In the genomic region with DNA sequence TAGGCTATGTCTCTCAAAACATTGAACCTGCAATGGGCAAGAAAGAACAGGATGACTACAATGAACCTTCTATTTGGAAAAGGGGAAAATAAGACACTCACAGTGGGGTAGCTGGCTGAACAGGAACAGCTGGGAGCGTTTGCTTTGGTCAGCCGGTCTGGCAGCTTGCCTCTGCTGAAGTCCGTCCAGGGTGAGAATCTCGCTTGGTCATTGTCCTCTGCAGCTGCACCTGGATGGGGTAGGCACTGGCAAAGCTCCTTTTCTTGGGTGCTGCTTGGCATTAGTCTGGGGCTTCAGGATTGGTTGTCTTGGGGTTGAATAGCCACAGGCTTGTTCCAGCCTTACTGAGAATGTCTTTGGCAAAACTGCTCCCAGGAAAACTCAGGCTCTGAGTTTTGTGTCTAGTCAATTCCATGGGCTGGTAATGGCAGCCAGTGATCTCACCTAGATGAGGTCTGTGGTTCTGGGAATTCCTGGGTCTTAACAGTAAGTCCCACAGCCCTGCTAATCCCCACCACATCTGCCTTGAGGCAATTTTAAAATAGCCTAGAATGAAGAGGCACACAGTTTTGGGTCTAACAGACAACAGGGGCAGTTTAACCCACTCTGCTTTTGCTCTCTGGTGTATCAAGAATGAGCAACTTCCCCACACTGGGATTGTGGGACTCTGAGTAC, we compare ENCODE assay signal across 21 cellular contexts. TPM values are rescaled to one million over a fixed set of nuclear protein-coding genes. Genes with fewer than 3 reads are reported as not detected.
DNase-seq lines count a peak whose midpoint lies in the region; ATAC-seq, FAIRE-seq and TF ChIP-seq lines count a peak whose summit lies in the region.
"Had no signal": no experiment of that assay in that cellular context is flagged by ENCODE, and none has a peak within 500 bp of the region (broad histone marks: within the 10 kb centered on the region; RNA-seq: fewer than 3 reads in every experiment).

No MANE protein-coding gene starts in this region.

- no peak overlapping the region for H3K14ac ChIP-seq in neuronal stem cell (ENCODE audit: low read length)

- H3K27ac ChIP-seq in liver (ENCODE audit: low read depth in 1 of 2, low read length in 2 of 2) (no peak overlapping the region), HepG2 (ENCODE audit: extremely low read length, insufficient read depth, low read length) (no peak overlapping the region), WERI-Rb-1 (peak overlapping the region; percentile 1; the same call in 1 of the 2 replicates), neuronal stem cell (replicated peaks; ENCODE audit: low read length) (no peak overlapping the region), Karpas-422 (ENCODE audit: low read length) (no peak overlapping the region)
- H3K27ac ChIP-seq: colonic mucosa, neural progenitor cell, SK-N-MC, uterus had no signal

- ATAC-seq in HepG2: no peak
- ATAC-seq in left lobe of liver: peak; percentile 97
- ATAC-seq in HG03196 (IDR thresholded peaks at IDR 0.05; ENCODE audit: unreplicated experiment): no peak
- ATAC-seq: activated CD4-positive, CD25-positive, alpha-beta regulatory T cell treated with anti-CD3 and anti-CD28 coated beads, Interleukin-2, amount 50 U/mL, for 24 hours; activated CD8-positive, alpha-beta T cell treated with anti-CD3 and anti-CD28 coated beads, Interleukin-2, amount 10 ng/mL, durations not matched to agents 7 days and 5 days; activated T-cell treated with anti-CD3 and anti-CD28 coated beads, Interleukin-2, amount 50 U/mL, for 4 hours had no signal

- H3K9ac ChIP-seq in liver (ENCODE audit: low read depth in 1 of 2, low read length in 2 of 2): no peak overlapping the region
- no peak overlapping the region for H3K9ac ChIP-seq in HepG2 (ENCODE audit: insufficient read depth, low read depth, low read length)
- no peak overlapping the region for H3K9ac ChIP-seq in neuronal stem cell (ENCODE audit: low read depth, low read length, poor library complexity)
- H3K9ac ChIP-seq in Karpas-422 (ENCODE audit: low read length): no peak overlapping the region
- H3K9ac ChIP-seq: neural progenitor cell had no signal

- H3K4me2 ChIP-seq in HepG2 (ENCODE audit: low read depth, low read length): no peak overlapping the region
- H3K4me2 ChIP-seq in neuronal stem cell (ENCODE audit: insufficient read depth, low read length, poor library complexity, severe bottlenecking): no peak overlapping the region
- H3K4me2 ChIP-seq in Karpas-422 (ENCODE audit: low read depth, low read length, poor library complexity, severe bottlenecking): no peak overlapping the region
- H3K4me2 ChIP-seq: neural progenitor cell had no signal

- no peak overlapping the region for H2BK12ac ChIP-seq in neuronal stem cell (ENCODE audit: low read length)

- H3K36me3 ChIP-seq in liver (ENCODE audit: control insufficient read depth in 4 of 4, insufficient read depth in 3 of 4, low read depth in 1 of 4, low read length in 3 of 4) (no peaks in the 10 kb centered on the region), HepG2 (replicated peaks in 1 of 2; ENCODE audit: control insufficient read depth in 1 of 2, insufficient read depth in 2 of 2, low read length in 2 of 2) (peaks cover 2 to 12% of the 10 kb centered on the region in 2 experiments; a peak in 2 of 5 replicates), WERI-Rb-1 (peaks cover 40% of the 10 kb centered on the region), neuronal stem cell (replicated peaks in 1 of 2; ENCODE audit: control insufficient read depth in 2 of 2, insufficient read depth in 2 of 2, low read length in 2 of 2) (no peaks in the 10 kb centered on the region), Karpas-422 (ENCODE audit: insufficient read depth, low read length) (no peaks in the 10 kb centered on the region)
- H3K36me3 ChIP-seq: colonic mucosa, neural progenitor cell, uterus had no signal

- H4K8ac ChIP-seq in neuronal stem cell (ENCODE audit: low read depth, low read length): no peak overlapping the region

- H3K9me2 ChIP-seq in Karpas-422 (replicated peaks; ENCODE audit: insufficient read depth, low read length): no peaks in the 10 kb centered on the region

- in situ Hi-C loops in HepG2 (cut with HindIII; ENCODE audit: extremely low pct_ligation_motif_present, low pct_unique_long_range_greater_than_20kb): no loop called here

- peaks cover 56% of the 10 kb centered on the region for H3K79me2 ChIP-seq in HepG2 (ENCODE audit: insufficient read depth, low read length)
- no peaks in the 10 kb centered on the region for H3K79me2 ChIP-seq in Karpas-422 (ENCODE audit: low read length)

- H2BK15ac ChIP-seq in neuronal stem cell (ENCODE audit: low read length): no peak overlapping the region

- intact Hi-C loops in HepG2 (cut with micrococcal nuclease; ENCODE audit: unreplicated experiment): no loop called here

- CTCF ChIA-PET in HepG2 (lab: Yijun Ruan, JAX; ENCODE audit: low intra/inter-chr PET ratio, low total read pairs): no interaction called here

- H3K18ac ChIP-seq in neuronal stem cell (ENCODE audit: low read length): no peak overlapping the region

- H3K4me1 ChIP-seq in liver (ENCODE audit: control insufficient read depth in 4 of 4, insufficient read depth in 4 of 4, low read length in 3 of 4) (peaks cover 0 to 7% (median 6%) of the 10 kb centered on the region in 4 donors), HepG2 (ENCODE audit: insufficient read depth, low read length) (peaks cover 46% of the 10 kb centered on the region), neuronal stem cell (ENCODE audit: control insufficient read depth in 2 of 2, insufficient read depth in 1 of 2, low read depth in 1 of 2, low read length in 2 of 2) (peaks cover 0 to 8% of the 10 kb centered on the region in 2 donors), Karpas-422 (ENCODE audit: low read length) (no peaks in the 10 kb centered on the region)
- H3K4me1 ChIP-seq: colonic mucosa, uterus had no signal

- no peak for TF ChIP-seq EP300 in HepG2 (IDR thresholded peaks at IDR 0.05; ENCODE audit: low read depth in 2 of 2, low read length in 2 of 2)
- no peak for TF ChIP-seq EP300 in HepG2 (CRISPR knock-in tag; IDR thresholded peaks at IDR 0.05; ENCODE audit: borderline replicate concordance)

- no peak for DNase-seq in HepG2 (ENCODE audit: low spot score)
- DNase-seq in WERI-Rb-1: peak; percentile 30
- peak; percentile 79 for DNase-seq in left lobe of liver (ENCODE audit: low spot score)
- no peak for DNase-seq in neuronal stem cell (ENCODE audit: low spot score)
- no peak for DNase-seq in Karpas-422
- no peak for DNase-seq in RKO (ENCODE audit: low spot score)
- DNase-seq: activated CD8-positive, alpha-beta T cell treated with anti-CD3 and anti-CD28 coated beads, Interleukin-2, amount 10 ng/mL, durations not matched to agents 7 days and 5 days; activated naive CD4-positive, alpha-beta T cell treated with anti-CD3 and anti-CD28 coated beads, Interleukin-2, amount 10 ng/mL, durations not matched to agents 7 days and 5 days; activated T-cell treated with anti-CD3 and anti-CD28 coated beads, Interleukin-2, amount 50 U/mL, for 4 hours; aorta; colonic mucosa; midbrain; NCI-H526 treated with DMSO at 0.1 percent for 48 hours; T-helper 9 cell; uterus had no signal

- POLR2A ChIA-PET in HepG2 (lab: Yijun Ruan, JAX): no interaction called here

- H2BK120ac ChIP-seq in neuronal stem cell (ENCODE audit: low read depth, low read length): no peak overlapping the region

- peaks cover 17% of the 10 kb centered on the region for H4K20me1 ChIP-seq in HepG2 (ENCODE audit: insufficient read depth, low read length)
- H4K20me1 ChIP-seq in Karpas-422 (ENCODE audit: insufficient read depth, low read depth, low read length): peaks cover 25% of the 10 kb centered on the region

- H3K27me3 ChIP-seq in liver (ENCODE audit: control insufficient read depth in 4 of 4, insufficient read depth in 4 of 4, low read length in 3 of 4) (no peaks in the 10 kb centered on the region), HepG2 (ENCODE audit: control insufficient read depth in 1 of 2, insufficient read depth in 2 of 2, low read length in 2 of 2) (no peaks in the 10 kb centered on the region), WERI-Rb-1 (ENCODE audit: insufficient read depth, low read depth, severe bottlenecking) (no peaks in the 10 kb centered on the region), neuronal stem cell (ENCODE audit: control insufficient read depth in 3 of 3, insufficient read depth in 3 of 3, low read depth in 1 of 3, low read length in 3 of 3) (no peaks in the 10 kb centered on the region), Karpas-422 (ENCODE audit: low read length) (no peaks in the 10 kb centered on the region)
- H3K27me3 ChIP-seq: colonic mucosa, neural progenitor cell, uterus had no signal

- H4K91ac ChIP-seq in neuronal stem cell (ENCODE audit: low read depth, low read length, poor library complexity): no peak overlapping the region

- no peak for TF ChIP-seq CTCF in liver (IDR thresholded peaks at IDR 0.05; ENCODE audit: low read depth, low read length, missing input control)
- no peak for TF ChIP-seq CTCF in HepG2 (CRISPR knock-in tag; IDR thresholded peaks at IDR 0.05)
- TF ChIP-seq CTCF in WERI-Rb-1 (IDR thresholded peaks at IDR 0.05; ENCODE audit: low read depth, low read length): no peak

- H2AFZ ChIP-seq in HepG2 (ENCODE audit: low read length): no peak overlapping the region
- H2AFZ ChIP-seq in neuronal stem cell (ENCODE audit: low read length): no peak overlapping the region
- no peak overlapping the region for H2AFZ ChIP-seq in Karpas-422 (ENCODE audit: low read length)
- H2AFZ ChIP-seq: neural progenitor cell had no signal

- peak in 1 of 2 donors; percentile 33 for TF ChIP-seq RAD21 in liver (IDR thresholded peaks at IDR 0.05)
- TF ChIP-seq RAD21 in HepG2 (CRISPR knock-in tag; IDR thresholded peaks at IDR 0.05): no peak

- H3K4ac ChIP-seq in neuronal stem cell (ENCODE audit: low read length): no peak overlapping the region

- no TSS peak for BruUV-seq in HepG2 (replicated peaks; lab: Mats Ljungman, UMichigan)

- H2AK5ac ChIP-seq in neuronal stem cell (ENCODE audit: low read depth, low read length): no peak overlapping the region

- H3K23ac ChIP-seq in neuronal stem cell (ENCODE audit: low read depth, low read length, poor library complexity): no peak overlapping the region

- no peaks in the 10 kb centered on the region for H3K9me3 ChIP-seq in liver (ENCODE audit: control insufficient read depth in 4 of 4, low read length in 3 of 4)
- no peaks in the 10 kb centered on the region for H3K9me3 ChIP-seq in HepG2 (ENCODE audit: low read length)
- peaks cover 3% of the 10 kb centered on the region for H3K9me3 ChIP-seq in WERI-Rb-1 (ENCODE audit: severe bottlenecking)
- H3K9me3 ChIP-seq in neuronal stem cell (replicated peaks in 1 of 2; ENCODE audit: control insufficient read depth in 2 of 2, insufficient read depth in 1 of 2, low read depth in 1 of 2, low read length in 2 of 2): peaks cover 0 to 2% of the 10 kb centered on the region in 2 donors
- no peaks in the 10 kb centered on the region for H3K9me3 ChIP-seq in Karpas-422 (ENCODE audit: low read length)
- H3K9me3 ChIP-seq: colonic mucosa, uterus had no signal

- H3K4me3 ChIP-seq in liver (ENCODE audit: low read depth in 1 of 3, low read length in 3 of 3) (no peak overlapping the region), HepG2 (replicated peaks in 1 of 3; ENCODE audit: insufficient read depth in 1 of 3, low read depth in 2 of 3, low read length in 3 of 3) (no peak overlapping the region), WERI-Rb-1 (ENCODE audit: low read depth, low read length) (no peak overlapping the region), neuronal stem cell (ENCODE audit: low read length in 2 of 2) (no peak overlapping the region), Karpas-422 (ENCODE audit: low read length) (no peak overlapping the region)
- H3K4me3 ChIP-seq: colonic mucosa, neural progenitor cell, SK-N-MC, uterus had no signal

- TF ChIP-seq POLR2A in HepG2 (IDR thresholded peaks at IDR 0.05; ENCODE audit: insufficient read depth in 1 of 2, low read depth in 2 of 2, low read length in 2 of 2): no peak

- FAIRE-seq in HepG2 (lab: Jason Lieb, UNC): no peak
- FAIRE-seq: keratinocyte had no signal

- H3K79me1 ChIP-seq in neuronal stem cell (ENCODE audit: low read depth, low read length): no peaks in the 10 kb centered on the region

- 38% methylated on average over 4 of the region's 4 CpGs for WGBS in liver
- 100% methylated on average over 1 of the region's 4 CpGs for WGBS in HepG2 (ENCODE audit: low lambda C conversion rate)
- no CpG with 5 or more reads among the region's 4 CpGs for WGBS in neuronal stem cell (ENCODE audit: extremely low coverage in 2 of 2, insufficient read length in 2 of 2, insufficient replicate concordance in 1 of 2), 2 donors

- no peak overlapping the region for H2BK5ac ChIP-seq in neuronal stem cell (ENCODE audit: low read length)

RNA-seq across cellular contexts. Expression of gene NEDD4L, which starts 13.4 kb away (rescaled TPM):
- total RNA-seq in liver (10 to 100 TPM; 11.2 to 20.3 TPM), HepG2 (2016; rRNA removed; fragmentation: Illumina TruSeq; extraction: Trizol) (155 and 168 TPM in 2 replicates), left lobe of liver (22.3 TPM)
- polyA plus RNA-seq in liver (10 to 100 TPM; 10.2 to 15.1 TPM), HepG2 (2011; rRNA removed) (390 and 395 TPM in 2 replicates)
- 227 and 244 TPM in 2 replicates for total RNA-seq in HepG2 (2016; cell fraction: cytosol; rRNA removed; fragmentation: Illumina TruSeq; extraction: Trizol; ENCODE audit: low read depth)
- 149 and 168 TPM in 2 replicates for total RNA-seq in HepG2 (2016; cell fraction: insoluble cytoplasmic fraction; rRNA removed; fragmentation: Illumina TruSeq; extraction: Trizol)
- 283 and 312 TPM in 2 replicates for total RNA-seq in HepG2 (2016; cell fraction: membrane; rRNA removed; fragmentation: Illumina TruSeq; extraction: Trizol)
- 149 and 177 TPM in 2 replicates for total RNA-seq in HepG2 (2016; cell fraction: nucleus; rRNA removed; fragmentation: Illumina TruSeq; extraction: Trizol)
- 327 and 388 TPM in 2 replicates for polyA plus RNA-seq in HepG2 (2011; cell fraction: cytosol; rRNA removed)
- polyA plus RNA-seq in HepG2 (2011; cell fraction: nucleus; rRNA removed): 350 and 369 TPM in 2 replicates
- 315 and 342 TPM in 2 replicates for polyA plus RNA-seq in HepG2 (2012)
- polyA plus RNA-seq in HepG2 (2016; cell fraction: cytosol; fragmentation: Illumina TruSeq; extraction: Trizol; ENCODE audit: low read depth): 321 and 361 TPM in 2 replicates
- 177 and 180 TPM in 2 replicates for polyA plus RNA-seq in HepG2 (2016; cell fraction: insoluble cytoplasmic fraction; fragmentation: Illumina TruSeq; extraction: Trizol; ENCODE audit: low read depth)
- 294 and 314 TPM in 2 replicates for polyA plus RNA-seq in HepG2 (2016; cell fraction: membrane; fragmentation: Illumina TruSeq; extraction: Trizol; ENCODE audit: low read depth)
- polyA plus RNA-seq in HepG2 (2016; cell fraction: nucleus; fragmentation: Illumina TruSeq; extraction: Trizol; ENCODE audit: insufficient read depth, low read depth): 244 and 256 TPM in 2 replicates
- 51.4 and 283 TPM in 2 replicates for polyA minus RNA-seq in HepG2 (2011; rRNA and poly(A)+ RNA removed; ENCODE audit: low replicate concordance)
- 167 and 173 TPM in 2 replicates for polyA minus RNA-seq in HepG2 (2011; cell fraction: cytosol; rRNA and poly(A)+ RNA removed)
- 477 and 524 TPM in 2 replicates for polyA minus RNA-seq in HepG2 (2011; cell fraction: nucleus; rRNA and poly(A)+ RNA removed)
- 34.9 TPM for polyA plus RNA-seq in neuronal stem cell (2013, experiment 1 of 2)
- 33.9 TPM for polyA plus RNA-seq in neuronal stem cell (2013, experiment 2 of 2)
- total RNA-seq in Karpas-422 (2014; rRNA removed; shearing (Covaris generic); ENCODE audit: low replicate concordance): 12.0 and 17.1 TPM in 2 replicates

Comparison
In these comparisons a context has a peak if more than half of its experiments do, and no peak if none do; other contexts are left out.
1. DNase-seq: peak in WERI-Rb-1 (single experiment) and left lobe of liver (single experiment); none in HepG2 (single experiment), neuronal stem cell (single experiment), Karpas-422 (single experiment) and RKO (single experiment).